In genomic region chr9:738209-738915, GRCh38 we compare ENCODE assay signal across 11 cellular contexts.
A peak's percentile ranks its signal among the peaks of the same experiment; 100 is the strongest.
DNase-seq lines count a peak whose midpoint lies in the region; ATAC-seq, FAIRE-seq and TF ChIP-seq lines count a peak whose summit lies in the region.
"Had no signal": no experiment of that assay in that cellular context is flagged by ENCODE, and none has a peak within 500 bp of the region (broad histone marks: within the 10 kb centered on the region; RNA-seq: fewer than 3 reads in every experiment).

No MANE protein-coding gene starts in this region.

- ATAC-seq in A549 (peak; percentile 88 to 89), HG03135 (IDR thresholded peaks at IDR 0.05; ENCODE audit: unreplicated experiment) (no peak), HG03097 (IDR thresholded peaks at IDR 0.05; ENCODE audit: low FRiP score, unreplicated experiment) (no peak)
- no peak for ATAC-seq in CD4-positive, alpha-beta T cell (ENCODE audit: poor library complexity)
- ATAC-seq: stimulated activated naive CD8-positive, alpha-beta T cell treated with anti-CD3 and anti-CD28 coated beads, Interleukin-15, amount 100 ng/mL, for 72 hours had no signal

- CTCF ChIA-PET in A549 (lab: Yijun Ruan, JAX) = interaction anchor here (0.6 to 2.5 kb wide), 10 partner anchors 10 to 451 kb away, joined by 3 to 14 read pairs (median 4); no protein-coding TSS in a partner anchor
- CTCF ChIA-PET in CD4-positive, alpha-beta T cell (lab: Charles Lee) = no interaction called here

- TF ChIP-seq CTCF in A549 (IDR thresholded peaks at IDR 0.05) (no peak), epithelial cell of proximal tubule (conservative IDR thresholded peaks at IDR 0.05; ENCODE audit: low read depth, low read length) (no peak)
- no peak for TF ChIP-seq CTCF in CD4-positive, alpha-beta T cell (IDR thresholded peaks at IDR 0.05)

- no peaks in the 10 kb centered on the region for H3K27me3 Mint-ChIP-seq in CD4-positive, alpha-beta T cell
- H3K27me3 Mint-ChIP-seq: IgD-negative memory B cell; stimulated activated naive CD8-positive, alpha-beta T cell treated with anti-CD3 and anti-CD28 coated beads, Interleukin-15, amount 100 ng/mL, for 72 hours had no signal

- H3K4me3 ChIP-seq in A549 = no peak overlapping the region
- H3K4me3 ChIP-seq in epithelial cell of proximal tubule (ENCODE audit: low read depth, low read length) = no peak overlapping the region
- H3K4me3 ChIP-seq in muscle layer of duodenum (ENCODE audit: low read depth in 1 of 2, low read length in 2 of 2) = no peak overlapping the region

- no peaks in the 10 kb centered on the region for H3K4me1 Mint-ChIP-seq in CD4-positive, alpha-beta T cell (ENCODE audit: low read depth)
- H3K4me1 Mint-ChIP-seq: stimulated activated naive CD8-positive, alpha-beta T cell treated with anti-CD3 and anti-CD28 coated beads, Interleukin-15, amount 100 ng/mL, for 72 hours had no signal

- no peak overlapping the region for H3K4me3 Mint-ChIP-seq in CD4-positive, alpha-beta T cell
- H3K4me3 Mint-ChIP-seq: IgD-negative memory B cell; stimulated activated naive CD8-positive, alpha-beta T cell treated with anti-CD3 and anti-CD28 coated beads, Interleukin-15, amount 100 ng/mL, for 72 hours had no signal

- H3K36me3 Mint-ChIP-seq in CD4-positive, alpha-beta T cell (ENCODE audit: low read depth) = no peaks in the 10 kb centered on the region

- H3K9me3 ChIP-seq in A549 = no peaks in the 10 kb centered on the region
- H3K9me3 ChIP-seq in muscle layer of duodenum (ENCODE audit: control insufficient read depth in 1 of 2, low read length in 2 of 2) = no peaks in the 10 kb centered on the region
- H3K9me3 ChIP-seq in CD4-positive, alpha-beta T cell (ENCODE audit: control insufficient read depth, low read length) = no peaks in the 10 kb centered on the region

- H3K4me2 ChIP-seq in A549 = peak overlapping the region; percentile 53; the same call in 2 of the 3 replicates

- no peaks in the 10 kb centered on the region for H3K9me3 Mint-ChIP-seq in CD4-positive, alpha-beta T cell
- H3K9me3 Mint-ChIP-seq: IgD-negative memory B cell; stimulated activated naive CD8-positive, alpha-beta T cell treated with anti-CD3 and anti-CD28 coated beads, Interleukin-15, amount 100 ng/mL, for 72 hours had no signal

- 57% methylated on average over 14 of the region's 14 CpGs for whole genome bisulfite sequencing in A549 (ENCODE audit: missing lambda C conversion rate)

- no peaks in the 10 kb centered on the region for H3K27me3 ChIP-seq in muscle layer of duodenum (ENCODE audit: low read depth, low read length)
- no peaks in the 10 kb centered on the region for H3K27me3 ChIP-seq in CD4-positive, alpha-beta T cell (ENCODE audit: control insufficient read depth, insufficient read depth, low read length)

- intact Hi-C loops in CD4-positive, alpha-beta T cell (cut with DNase I, micrococcal nuclease) = no loop called here

- TF ChIP-seq POLR2A in A549 (IDR thresholded peaks at IDR 0.05; ENCODE audit: low read length) = no peak

- FAIRE-seq in A549 (lab: Jason Lieb, UNC) = no peak

- peaks cover 34 to 35% of the 10 kb centered on the region in 2 donors for H3K36me3 ChIP-seq in muscle layer of duodenum (ENCODE audit: control insufficient read depth in 1 of 2, insufficient read depth in 2 of 2, low read length in 2 of 2)

- H3K4me1 ChIP-seq in A549 (peaks cover 34% of the 10 kb centered on the region), muscle layer of duodenum (ENCODE audit: control insufficient read depth in 1 of 2, insufficient read depth in 2 of 2, low read length in 2 of 2) (peaks cover 8 to 42% of the 10 kb centered on the region in 2 donors)

- POLR2A ChIA-PET in A549 (lab: Yijun Ruan, JAX) = interaction anchor here (0.6 to 1.9 kb wide), 2 partner anchors 36 to 44 kb away, joined by 3 to 6 read pairs; no protein-coding TSS in a partner anchor
- POLR2A ChIA-PET in CD4-positive, alpha-beta T cell (lab: Charles Lee) = no interaction called here

- DNase-seq in A549 (ENCODE audit: low read depth in 1 of 2, low spot score in 1 of 2) (peak; percentile 40 to 79), NCI-H2196 (lab: John Stamatoyannopoulos, UW; ENCODE audit: unreplicated experiment) (peak; percentile 53), epithelial cell of proximal tubule (ENCODE audit: low read depth) (peak; percentile 93), COLO668 (lab: John Stamatoyannopoulos, UW; ENCODE audit: unreplicated experiment) (no peak)
- no peak for DNase-seq in CD4-positive, alpha-beta T cell
- DNase-seq: stimulated activated naive CD8-positive, alpha-beta T cell treated with anti-CD3 and anti-CD28 coated beads, Interleukin-15, amount 100 ng/mL, for 72 hours; T-helper 2 cell had no signal

- no peak overlapping the region for H3K27ac Mint-ChIP-seq in CD4-positive, alpha-beta T cell
- H3K27ac Mint-ChIP-seq: stimulated activated naive CD8-positive, alpha-beta T cell treated with anti-CD3 and anti-CD28 coated beads, Interleukin-15, amount 100 ng/mL, for 72 hours had no signal

- no peak; a peak in 1 of 5 replicates for TF ChIP-seq RAD21 in A549 (conservative IDR thresholded peaks at IDR 0.05 in 1 of 2, IDR thresholded peaks at IDR 0.05 in 1 of 2)

- H3K27ac ChIP-seq in A549 (peak overlapping the region; percentile 52 to 81), muscle layer of duodenum (ENCODE audit: low read length) (peak overlapping the region; percentile 85)
- no peak overlapping the region for H3K27ac ChIP-seq in CD4-positive, alpha-beta T cell (ENCODE audit: low read depth, low read length)

- no peak for TF ChIP-seq EP300 in A549 (IDR thresholded peaks at IDR 0.05)

TF ChIP-seq in A549, 52 proteins besides CTCF, POLR2A, EP300 and RAD21:
- TF ChIP-seq JUNB (IDR thresholded peaks at IDR 0.05) (peak; percentile 61; the same call in 1 of the 2 replicates), MAZ (IDR thresholded peaks at IDR 0.05; ENCODE audit: borderline replicate concordance, low read depth, low read length) (no peak), FOSL2 (IDR thresholded peaks at IDR 0.05) (peak; percentile 72; the same call in 1 of the 2 replicates), FOSL2 (CRISPR knock-in tag; IDR thresholded peaks at IDR 0.05) (peak; percentile 84), GATA3 (IDR thresholded peaks at IDR 0.05; ENCODE audit: borderline replicate concordance) (0 out of 2 replicates have a peak, but pooled peaks have one; percentile 28), HMGXB4 (CRISPR knock-in tag; IDR thresholded peaks at IDR 0.05; ENCODE audit: borderline replicate concordance) (no peak), MAFK (IDR thresholded peaks at IDR 0.05; ENCODE audit: partially characterized antibody) (peak; percentile 92), HOXB13 (CRISPR knock-in tag; IDR thresholded peaks at IDR 0.05; ENCODE audit: low read depth) (no peak), NFE2L2 (conservative IDR thresholded peaks at IDR 0.05; ENCODE audit: low read length) (peak; percentile 41; the same call in 1 of the 2 replicates), ZFP36 (IDR thresholded peaks at IDR 0.05; ENCODE audit: borderline replicate concordance, partially characterized antibody) (no peak)
- TF ChIP-seq, protein P1, sequence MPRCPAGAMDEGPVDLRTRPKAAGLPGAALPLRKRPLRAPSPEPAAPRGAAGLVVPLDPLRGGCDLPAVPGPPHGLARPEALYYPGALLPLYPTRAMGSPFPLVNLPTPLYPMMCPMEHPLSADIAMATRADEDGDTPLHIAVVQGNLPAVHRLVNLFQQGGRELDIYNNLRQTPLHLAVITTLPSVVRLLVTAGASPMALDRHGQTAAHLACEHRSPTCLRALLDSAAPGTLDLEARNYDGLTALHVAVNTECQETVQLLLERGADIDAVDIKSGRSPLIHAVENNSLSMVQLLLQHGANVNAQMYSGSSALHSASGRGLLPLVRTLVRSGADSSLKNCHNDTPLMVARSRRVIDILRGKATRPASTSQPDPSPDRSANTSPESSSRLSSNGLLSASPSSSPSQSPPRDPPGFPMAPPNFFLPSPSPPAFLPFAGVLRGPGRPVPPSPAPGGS (IDR thresholded peaks at IDR 0.05) = no peak
- TF ChIP-seq, protein P2, sequence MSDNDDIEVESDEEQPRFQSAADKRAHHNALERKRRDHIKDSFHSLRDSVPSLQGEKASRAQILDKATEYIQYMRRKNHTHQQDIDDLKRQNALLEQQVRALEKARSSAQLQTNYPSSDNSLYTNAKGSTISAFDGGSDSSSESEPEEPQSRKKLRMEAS (IDR thresholded peaks at IDR 0.05) = peak; percentile 33; the same call in 1 of the 2 replicates
TF ChIP-seq in A549: peak in this region for 6.

Comparison
In these comparisons a context has a peak if more than half of its experiments do, and no peak if none do; other contexts are left out.
1. ATAC-seq: peak in A549 (2 of 2); none in HG03135 (single experiment), HG03097 (single experiment) and CD4-positive, alpha-beta T cell (single experiment).
2. DNase-seq: peak in A549 (2 of 2), NCI-H2196 (single experiment) and epithelial cell of proximal tubule (single experiment); none in COLO668 (single experiment) and CD4-positive, alpha-beta T cell (0 of 10).